ENCODE assay signal across 12 cellular contexts in the genomic region with DNA sequence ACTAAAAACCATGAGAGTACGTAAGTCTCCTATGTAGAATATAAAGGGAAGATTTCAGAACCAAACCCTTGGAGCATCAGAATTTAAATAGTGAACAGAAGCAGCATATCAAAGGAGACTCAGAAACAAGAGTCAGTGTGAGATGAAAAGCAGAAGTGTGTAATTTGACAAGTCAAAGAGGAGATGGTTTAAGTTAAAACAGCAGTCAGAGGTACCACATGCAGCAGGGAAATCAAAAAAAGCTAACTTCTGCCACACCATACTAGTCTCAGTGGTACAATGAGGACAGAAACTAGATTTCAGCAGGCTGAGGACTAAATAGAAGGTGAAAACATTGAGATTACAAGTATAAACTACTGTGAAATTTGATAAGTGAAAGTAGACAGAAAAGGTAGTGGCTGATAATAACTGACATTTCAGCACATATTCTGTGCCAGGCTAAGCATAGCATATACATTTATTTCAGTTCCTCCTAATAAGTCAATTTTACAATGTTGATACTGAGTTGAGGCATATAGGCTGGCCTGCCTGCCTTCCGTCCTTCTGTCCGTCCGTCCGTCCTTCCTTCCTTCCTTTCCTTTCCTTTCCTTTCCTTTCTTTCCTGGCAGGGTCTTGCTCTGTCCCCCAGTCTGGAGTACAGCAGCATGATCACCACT. TPM values are rescaled to one million over a fixed set of nuclear protein-coding genes. Genes with fewer than 3 reads are reported as not detected.
A peak's percentile ranks its signal among the peaks of the same experiment; 100 is the strongest.
DNase-seq lines count a peak whose midpoint lies in the region; ATAC-seq and TF ChIP-seq lines count a peak whose summit lies in the region.
"Had no signal": no experiment of that assay in that cellular context is flagged by ENCODE, and none has a peak within 500 bp of the region (broad histone marks: within the 10 kb centered on the region; RNA-seq: fewer than 3 reads in every experiment).

No MANE protein-coding gene starts in this region.

- no peak overlapping the region for H3K27ac ChIP-seq in mesendoderm (ENCODE audit: low read depth, low read length)
- no peak overlapping the region for H3K27ac ChIP-seq in upper lobe of left lung

- no peak overlapping the region for H3K9ac ChIP-seq in mesendoderm (ENCODE audit: low read length)

- no peak overlapping the region for H3K27ac Mint-ChIP-seq in HFFc6
- H3K27ac Mint-ChIP-seq: activated CD8-positive, alpha-beta memory T cell treated with anti-CD3 and anti-CD28 coated beads, Interleukin-2, amount 10 ng/mL, durations not matched to agents 7 days and 5 days had no signal

- peak overlapping the region; percentile 85 for H2AK5ac ChIP-seq in mesendoderm (ENCODE audit: low read length)

- H4K5ac ChIP-seq in mesendoderm (ENCODE audit: low read length), result no peak overlapping the region

- peaks cover 12% of the 10 kb centered on the region for H3K79me1 ChIP-seq in mesendoderm (ENCODE audit: low read length)

- DNase-seq in SIG-M5 treated with dmso at 0.1 percent for 504 hours (lab: John Stamatoyannopoulos, UW; ENCODE audit: unreplicated experiment), result peak; percentile 38
- DNase-seq in SIG-M5 (lab: John Stamatoyannopoulos, UW), result no peak
- no peak for DNase-seq in mesendoderm
- no peak for DNase-seq in upper lobe of left lung
- DNase-seq in HFFc6, result no peak
- DNase-seq in mucosa of descending colon, result no peak
- DNase-seq: activated CD8-positive, alpha-beta memory T cell treated with anti-CD3 and anti-CD28 coated beads, Interleukin-2, amount 10 ng/mL, durations not matched to agents 7 days and 5 days; NCI-H1436 treated with DMSO at 0.1 percent for 48 hours; occipital lobe; Right ventricle myocardium superior had no signal

- no peak overlapping the region for H3K4me2 ChIP-seq in mesendoderm (ENCODE audit: low read length)

- H3K4ac ChIP-seq in mesendoderm (ENCODE audit: low read depth, low read length), result no peak overlapping the region

- peak; percentile 71 for ATAC-seq in GM21717 (IDR thresholded peaks at IDR 0.05; ENCODE audit: unreplicated experiment)
- ATAC-seq in HG03432 (IDR thresholded peaks at IDR 0.05; ENCODE audit: unreplicated experiment), result peak; percentile 87
- ATAC-seq in upper lobe of left lung (ENCODE audit: low FRiP score in 2 of 2), result no peak
- ATAC-seq in mucosa of descending colon, result no peak
- ATAC-seq: activated CD8-positive, alpha-beta memory T cell treated with anti-CD3 and anti-CD28 coated beads, Interleukin-2, amount 10 ng/mL, durations not matched to agents 7 days and 5 days had no signal

- no peaks in the 10 kb centered on the region for H3K9me3 ChIP-seq in upper lobe of left lung
- H3K9me3 ChIP-seq in mucosa of descending colon, result no peaks in the 10 kb centered on the region

- TF ChIP-seq CTCF in upper lobe of left lung (IDR thresholded peaks at IDR 0.05) (no peak), HFFc6 (IDR thresholded peaks at IDR 0.05) (no peak), mucosa of descending colon (IDR thresholded peaks at IDR 0.05) (no peak)

- peak overlapping the region; percentile 19 for H3K23ac ChIP-seq in mesendoderm (ENCODE audit: low read length)

- peaks cover 42% of the 10 kb centered on the region for H3K79me2 ChIP-seq in mesendoderm (ENCODE audit: control insufficient read depth, insufficient read depth, low read length)

- H3K9me3 Mint-ChIP-seq in HFFc6, result no peaks in the 10 kb centered on the region

- H4K8ac ChIP-seq in mesendoderm (ENCODE audit: low read depth, low read length), result no peak overlapping the region

- no peak overlapping the region for H3K18ac ChIP-seq in mesendoderm (ENCODE audit: low read length)

- H2BK5ac ChIP-seq in mesendoderm (ENCODE audit: low read length), result no peak overlapping the region

- no peaks in the 10 kb centered on the region for H3K27me3 Mint-ChIP-seq in HFFc6 (ENCODE audit: insufficient read depth)
- H3K27me3 Mint-ChIP-seq: activated CD8-positive, alpha-beta memory T cell treated with anti-CD3 and anti-CD28 coated beads, Interleukin-2, amount 10 ng/mL, durations not matched to agents 7 days and 5 days had no signal

- no peak overlapping the region for H3K4me3 Mint-ChIP-seq in HFFc6
- H3K4me3 Mint-ChIP-seq: activated CD8-positive, alpha-beta memory T cell treated with anti-CD3 and anti-CD28 coated beads, Interleukin-2, amount 10 ng/mL, durations not matched to agents 7 days and 5 days had no signal

- H3K36me3 ChIP-seq in mesendoderm (ENCODE audit: control insufficient read depth, insufficient read depth, low read length) (no peaks in the 10 kb centered on the region), upper lobe of left lung (no peaks in the 10 kb centered on the region), mucosa of descending colon (ENCODE audit: low read depth) (no peaks in the 10 kb centered on the region)

- H3K4me1 ChIP-seq in mesendoderm (ENCODE audit: control insufficient read depth, low read depth, low read length) (peaks cover 24% of the 10 kb centered on the region), upper lobe of left lung (peaks cover 14 to 39% (median 28%) of the 10 kb centered on the region in 4 donors), mucosa of descending colon (ENCODE audit: low read depth) (no peaks in the 10 kb centered on the region)

- H3K36me3 Mint-ChIP-seq in HFFc6 (ENCODE audit: low read depth), result no peaks in the 10 kb centered on the region

- H3K27me3 ChIP-seq in mesendoderm (ENCODE audit: insufficient read depth, low read length, poor library complexity) (no peaks in the 10 kb centered on the region), upper lobe of left lung (no peaks in the 10 kb centered on the region)

- no peak overlapping the region for H2BK120ac ChIP-seq in mesendoderm (ENCODE audit: low read depth, low read length)

- peak overlapping the region; percentile 68 for H3K56ac ChIP-seq in mesendoderm (ENCODE audit: low read length)

- no peak overlapping the region for H3K4me3 ChIP-seq in mesendoderm (ENCODE audit: low read length)
- H3K4me3 ChIP-seq in upper lobe of left lung, result no peak overlapping the region
- H3K4me3 ChIP-seq in mucosa of descending colon, result no peak overlapping the region

- peaks cover 56% of the 10 kb centered on the region for H3K4me1 Mint-ChIP-seq in HFFc6 (ENCODE audit: low read depth)

- WGBS in mesendoderm (ENCODE audit: extremely low coverage, insufficient coverage, low lambda C conversion rate), result no CpG with 5 or more reads among the region's 5 CpGs
- WGBS in upper lobe of left lung, 2 donors, result 81 to 90% methylated on average over 5 of the region's 5 CpGs

- intact Hi-C loops in mucosa of descending colon (cut with DNase I, micrococcal nuclease), result no loop called here

- TF ChIP-seq POLR2A in upper lobe of left lung (IDR thresholded peaks at IDR 0.05), result no peak

- TF ChIP-seq EP300 in upper lobe of left lung (IDR thresholded peaks at IDR 0.05), result no peak

- no peak overlapping the region for H2BK15ac ChIP-seq in mesendoderm (replicated peaks; ENCODE audit: low read depth)

RNA-seq across cellular contexts. Expression of a gene that starts 12.5 kb away (rescaled TPM):
- polyA plus RNA-seq in mesendoderm (2013, experiment 1 of 2), result 20.4 TPM
- polyA plus RNA-seq in mesendoderm (2013, experiment 2 of 2), result 19.6 TPM
- total RNA-seq in upper lobe of left lung, result 10 to 100 TPM; 14.4 to 59.2 (median 29.5) TPM
- 10 to 100 TPM; 33.9 to 45.2 (median 37.1) TPM for total RNA-seq in HFFc6 (2021; fragmentation: NEBNext Ultra II Directional; extraction: Animal tissue kit (Norgen Biotek cat#: 25700))
- total RNA-seq in mucosa of descending colon, result 10 to 100 TPM; 24.6 to 29.0 (median 24.6) TPM

Comparison
In these comparisons a context has a peak if more than half of its experiments do, and no peak if none do; other contexts are left out.
1. ATAC-seq: peak in GM21717 (single experiment) and HG03432 (single experiment); none in upper lobe of left lung (0 of 2) and mucosa of descending colon (single experiment).